Comparison of ENCODE assay signal across 23 cellular contexts in the genomic region with DNA sequence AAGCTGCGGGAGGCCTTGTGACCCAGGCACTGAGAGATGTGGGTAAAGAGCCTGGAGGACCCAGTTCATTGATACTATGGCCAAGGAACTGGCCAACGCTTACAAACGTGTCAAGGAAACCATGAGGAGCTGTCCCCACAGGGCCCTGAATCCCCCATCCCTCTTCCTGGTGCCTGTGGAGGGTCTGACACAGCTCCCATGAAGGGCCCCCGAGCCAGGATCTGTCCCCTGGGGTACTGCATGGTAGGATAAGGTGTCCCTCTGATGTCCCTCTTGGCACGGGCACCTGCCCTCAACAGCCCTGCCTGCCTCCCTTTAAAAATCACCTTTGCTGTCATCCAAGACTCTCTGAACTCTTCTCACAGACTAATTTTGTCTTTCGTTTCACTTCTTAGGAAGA.
DNase-seq lines count a peak whose midpoint lies in the region; ATAC-seq and TF ChIP-seq lines count a peak whose summit lies in the region.
"Had no signal": no experiment of that assay in that cellular context is flagged by ENCODE, and none has a peak within 500 bp of the region (broad histone marks: within the 10 kb centered on the region; RNA-seq: fewer than 3 reads in every experiment).

No MANE protein-coding gene starts in this region.

- H3K9me3 ChIP-seq in BLaER1 (no peaks in the 10 kb centered on the region), left ventricle myocardium inferior (replicated peaks) (no peaks in the 10 kb centered on the region)

- TF ChIP-seq CTCF in left ventricle myocardium inferior (IDR thresholded peaks at IDR 0.05; ENCODE audit: borderline replicate concordance): no peak
- no peak for TF ChIP-seq CTCF in progenitor cell of endocrine pancreas (IDR thresholded peaks at IDR 0.05; ENCODE audit: unreplicated experiment)

- no peaks in the 10 kb centered on the region for H3K4me1 Mint-ChIP-seq in progenitor cell of endocrine pancreas (ENCODE audit: low read depth)
- H3K4me1 Mint-ChIP-seq: IgD-negative memory B cell had no signal

- H3K27me3 Mint-ChIP-seq in progenitor cell of endocrine pancreas: no peaks in the 10 kb centered on the region

- H3K36me3 ChIP-seq in BLaER1: no peaks in the 10 kb centered on the region
- H3K36me3 ChIP-seq in left ventricle myocardium inferior: peaks cover 37% of the 10 kb centered on the region

- H3K27me3 ChIP-seq in BLaER1 (peaks cover 6% of the 10 kb centered on the region; the same call in 1 of the 2 replicates), left ventricle myocardium inferior (ENCODE audit: low read depth) (peaks cover 5% of the 10 kb centered on the region)

- H3K27ac ChIP-seq in BLaER1 (no peak overlapping the region), caudate nucleus (ENCODE audit: low read depth, low read length) (peak overlapping the region; percentile 77), left ventricle myocardium inferior (replicated peaks) (peak overlapping the region; percentile 54)
- H3K27ac ChIP-seq: HL-60, KMS-11 had no signal

- H3K4me1 ChIP-seq in BLaER1 (peaks cover 100% of the 10 kb centered on the region), left ventricle myocardium inferior (peaks cover 97% of the 10 kb centered on the region)

- no peak overlapping the region for H3K4me3 Mint-ChIP-seq in progenitor cell of endocrine pancreas (ENCODE audit: low read depth)
- H3K4me3 Mint-ChIP-seq: CD8-positive, alpha-beta T cell; IgD-negative memory B cell had no signal

- H3K36me3 Mint-ChIP-seq in progenitor cell of endocrine pancreas (ENCODE audit: insufficient read depth): peaks cover 2% of the 10 kb centered on the region
- H3K36me3 Mint-ChIP-seq: CD8-positive, alpha-beta T cell; IgD-negative memory B cell had no signal

- peak overlapping the region; percentile 90 for H3K4me2 ChIP-seq in BLaER1
- H3K4me2 ChIP-seq: KMS-11 had no signal

- H3K4me3 ChIP-seq in BLaER1 (no peak overlapping the region), left ventricle myocardium inferior (no peak overlapping the region)

- H3K27ac Mint-ChIP-seq in progenitor cell of endocrine pancreas: peak overlapping the region; percentile 11
- H3K27ac Mint-ChIP-seq: CD8-positive, alpha-beta T cell; IgD-negative memory B cell had no signal

- no peak overlapping the region for H3K9ac ChIP-seq in BLaER1
- H3K9ac ChIP-seq: KMS-11 had no signal

- intact Hi-C loops in left ventricle myocardium inferior (cut with micrococcal nuclease): loop anchor here (2.0 kb wide), 1 partner anchor 162 kb away; no protein-coding TSS in a partner anchor
- intact Hi-C loops in posterior vena cava (cut with DNase I): loop anchor here (5.0 to 10.0 kb wide), 2 partner anchors 161 to 228 kb away; no protein-coding TSS in a partner anchor

- peaks cover 17% of the 10 kb centered on the region for H4K20me1 ChIP-seq in BLaER1

- H3K9me3 Mint-ChIP-seq in progenitor cell of endocrine pancreas (ENCODE audit: low read depth): no peaks in the 10 kb centered on the region
- H3K9me3 Mint-ChIP-seq: CD8-positive, alpha-beta T cell; IgD-negative memory B cell had no signal

- ATAC-seq in HG03139 (IDR thresholded peaks at IDR 0.05; ENCODE audit: unreplicated experiment): no peak
- ATAC-seq: CD8-positive, alpha-beta T cell; PC-3 had no signal

- DNase-seq in caudate nucleus (lab: John Stamatoyannopoulos, UW) (no peak), left ventricle myocardium inferior (peak; percentile 12), progenitor cell of endocrine pancreas (ENCODE audit: low spot score, unreplicated experiment) (no peak), posterior vena cava (ENCODE audit: low spot score) (no peak), SHP77 treated with DMSO at 0.1 percent for 48 hours (lab: John Stamatoyannopoulos, UW) (no peak)
- DNase-seq: C1 segment of cervical spinal cord; Calu3; CD8-positive, alpha-beta T cell; DMS153; DND-41; MM.1S; NCI-H1694; NCI-H2029 treated with DMSO at 0.1 percent for 48 hours; NCI-H446 treated with DMSO at 0.1 percent for 48 hours; NCI-H526; NCI-H82; NK-92 treated with Interleukin-12 subunit alpha and Interleukin-12 subunit beta, amount 100 ng/mL, for 24 hours; PC-3 had no signal
